Comparison of ENCODE assay signal across 16 cellular contexts in genomic region chr2:140508756-140509155, GRCh38.
DNase-seq lines count a peak whose midpoint lies in the region; ATAC-seq lines count a peak whose summit lies in the region.
"Had no signal": no experiment of that assay in that cellular context is flagged by ENCODE, and none has a peak within 500 bp of the region (broad histone marks: within the 10 kb centered on the region; RNA-seq: fewer than 3 reads in every experiment).

No MANE protein-coding gene starts in this region.

- no peak overlapping the region for H2BK120ac ChIP-seq in neuronal stem cell (ENCODE audit: low read depth, low read length)

- no peak overlapping the region for H2BK5ac ChIP-seq in neuronal stem cell (ENCODE audit: low read length)

- no peak overlapping the region for H3K9ac ChIP-seq in neuronal stem cell (ENCODE audit: low read depth, low read length, poor library complexity)
- H3K9ac ChIP-seq: BLaER1 had no signal

- H3K79me1 ChIP-seq in neuronal stem cell (ENCODE audit: low read depth, low read length) = no peaks in the 10 kb centered on the region

- no peak overlapping the region for H4K8ac ChIP-seq in neuronal stem cell (ENCODE audit: low read depth, low read length)

- no peak overlapping the region for H3K27ac ChIP-seq in neuronal stem cell (replicated peaks; ENCODE audit: low read length)
- H3K27ac ChIP-seq: BLaER1 had no signal

- WGBS in neuronal stem cell (ENCODE audit: extremely low coverage in 2 of 2, insufficient read length in 2 of 2, insufficient replicate concordance in 1 of 2), 2 donors = no CpG with 5 or more reads among the region's 4 CpGs

- no peak overlapping the region for H2BK12ac ChIP-seq in neuronal stem cell (ENCODE audit: low read length)

- H4K91ac ChIP-seq in neuronal stem cell (ENCODE audit: low read depth, low read length, poor library complexity) = no peak overlapping the region

- H3K4ac ChIP-seq in neuronal stem cell (ENCODE audit: low read length) = no peak overlapping the region

- H3K4me1 ChIP-seq in neuronal stem cell (ENCODE audit: control insufficient read depth in 2 of 2, insufficient read depth in 1 of 2, low read depth in 1 of 2, low read length in 2 of 2) = peaks cover 0 to 2% of the 10 kb centered on the region in 2 donors
- H3K4me1 ChIP-seq: BLaER1 had no signal

- peaks cover 0 to 2% of the 10 kb centered on the region in 2 donors for H3K9me3 ChIP-seq in neuronal stem cell (replicated peaks in 1 of 2; ENCODE audit: control insufficient read depth in 2 of 2, insufficient read depth in 1 of 2, low read depth in 1 of 2, low read length in 2 of 2)
- H3K9me3 ChIP-seq: BLaER1 had no signal

- H2BK15ac ChIP-seq in neuronal stem cell (ENCODE audit: low read length) = no peak overlapping the region

- H3K36me3 ChIP-seq in neuronal stem cell (replicated peaks in 1 of 2; ENCODE audit: control insufficient read depth in 2 of 2, insufficient read depth in 2 of 2, low read length in 2 of 2) = no peaks in the 10 kb centered on the region
- H3K36me3 ChIP-seq: BLaER1 had no signal

- peak; percentile 27 for DNase-seq in DMS53 (lab: John Stamatoyannopoulos, UW)
- DNase-seq in DMS53 treated with DMSO at 0.1 percent for 48 hours (lab: John Stamatoyannopoulos, UW; ENCODE audit: unreplicated experiment) = no peak
- DNase-seq in NCI-H146 (lab: John Stamatoyannopoulos, UW) = peak; percentile 22
- DNase-seq in NCI-H69 (lab: John Stamatoyannopoulos, UW) = peak; percentile 45
- no peak for DNase-seq in neuronal stem cell (ENCODE audit: low spot score)
- DNase-seq in stimulated activated CD4-positive, alpha-beta T cell treated with anti-CD3 and anti-CD28 coated beads, Interleukin-2, amount 100 ng/mL, for 48 hours = no peak
- DNase-seq: 8988T; AML-193; CD8-positive, alpha-beta memory T cell; DND-41; GDM1; GOT3; H9 had no signal

- H3K4me3 ChIP-seq in neuronal stem cell (ENCODE audit: low read length in 2 of 2) = no peak overlapping the region
- H3K4me3 ChIP-seq: BLaER1 had no signal

- H3K23ac ChIP-seq in neuronal stem cell (ENCODE audit: low read depth, low read length, poor library complexity) = no peak overlapping the region

- no peak overlapping the region for H2AK5ac ChIP-seq in neuronal stem cell (ENCODE audit: low read depth, low read length)

- no peaks in the 10 kb centered on the region for H3K27me3 ChIP-seq in neuronal stem cell (ENCODE audit: control insufficient read depth in 3 of 3, insufficient read depth in 3 of 3, low read depth in 1 of 3, low read length in 3 of 3)
- H3K27me3 ChIP-seq: BLaER1 had no signal

- H2AFZ ChIP-seq in neuronal stem cell (ENCODE audit: low read length) = peak overlapping the region; percentile 1

- ATAC-seq in HG03457 (IDR thresholded peaks at IDR 0.05; ENCODE audit: unreplicated experiment) = no peak
- ATAC-seq: HepG2 had no signal

- H3K18ac ChIP-seq in neuronal stem cell (ENCODE audit: low read length) = no peak overlapping the region

- no peak overlapping the region for H3K14ac ChIP-seq in neuronal stem cell (ENCODE audit: low read length)

- no peak overlapping the region for H3K4me2 ChIP-seq in neuronal stem cell (ENCODE audit: insufficient read depth, low read length, poor library complexity, severe bottlenecking)
- H3K4me2 ChIP-seq: BLaER1 had no signal

Comparison
In these comparisons a context has a peak if more than half of its experiments do, and no peak if none do; other contexts are left out.
1. DNase-seq: peak in DMS53 (single experiment), NCI-H146 (single experiment) and NCI-H69 (single experiment); none in DMS53 treated with DMSO at 0.1 percent for 48 hours (single experiment), neuronal stem cell (single experiment) and stimulated activated CD4-positive, alpha-beta T cell treated with anti-CD3 and anti-CD28 coated beads, Interleukin-2, amount 100 ng/mL, for 48 hours (0 of 2).